8 cellular contexts compared by ENCODE assay signal in the genomic region with DNA sequence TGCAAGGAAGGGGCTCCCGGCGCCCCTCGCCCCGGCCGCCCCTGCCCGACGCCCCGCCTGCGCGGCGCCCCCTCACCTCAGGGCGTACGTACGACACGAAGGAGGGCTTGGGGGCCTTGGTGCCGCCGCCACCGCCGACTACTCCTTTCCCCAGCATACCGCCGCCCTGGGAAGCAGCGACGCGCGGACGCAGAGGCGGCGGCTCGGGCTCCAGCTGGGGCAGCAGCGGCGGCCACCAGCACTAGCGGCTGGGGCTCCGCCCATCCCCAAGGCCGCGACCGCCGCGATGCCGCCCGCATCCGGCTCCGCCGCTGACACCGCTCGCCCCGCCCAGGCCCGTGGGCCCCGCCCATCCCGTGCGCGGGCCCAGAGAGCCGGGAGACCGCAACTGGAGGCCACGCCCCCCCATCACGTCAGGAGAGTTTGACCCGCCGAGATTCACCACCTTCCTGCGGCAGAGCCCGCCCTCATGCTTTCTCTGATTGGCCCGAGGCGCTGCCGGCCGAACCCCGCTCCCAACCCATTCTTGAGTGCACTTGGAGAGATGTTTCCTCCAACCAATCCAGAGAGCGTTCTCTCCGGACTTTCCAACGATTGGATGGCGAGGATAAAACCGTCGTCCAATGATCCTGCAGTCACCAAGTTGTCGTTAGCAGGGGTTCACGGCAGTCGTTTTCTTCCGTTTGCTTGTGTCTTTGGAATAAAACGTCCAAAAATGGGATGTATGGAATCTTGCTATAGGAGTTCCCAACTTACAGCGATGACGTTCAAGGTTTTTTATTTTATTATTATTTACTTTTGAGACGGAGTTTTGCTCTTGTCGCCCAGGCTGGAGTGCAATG. TPM values are rescaled to one million over a fixed set of nuclear protein-coding genes. Genes with fewer than 3 reads are reported as not detected.
DNase-seq lines count a peak whose midpoint lies in the region; ATAC-seq and TF ChIP-seq lines count a peak whose summit lies in the region.

A gene with protein sequence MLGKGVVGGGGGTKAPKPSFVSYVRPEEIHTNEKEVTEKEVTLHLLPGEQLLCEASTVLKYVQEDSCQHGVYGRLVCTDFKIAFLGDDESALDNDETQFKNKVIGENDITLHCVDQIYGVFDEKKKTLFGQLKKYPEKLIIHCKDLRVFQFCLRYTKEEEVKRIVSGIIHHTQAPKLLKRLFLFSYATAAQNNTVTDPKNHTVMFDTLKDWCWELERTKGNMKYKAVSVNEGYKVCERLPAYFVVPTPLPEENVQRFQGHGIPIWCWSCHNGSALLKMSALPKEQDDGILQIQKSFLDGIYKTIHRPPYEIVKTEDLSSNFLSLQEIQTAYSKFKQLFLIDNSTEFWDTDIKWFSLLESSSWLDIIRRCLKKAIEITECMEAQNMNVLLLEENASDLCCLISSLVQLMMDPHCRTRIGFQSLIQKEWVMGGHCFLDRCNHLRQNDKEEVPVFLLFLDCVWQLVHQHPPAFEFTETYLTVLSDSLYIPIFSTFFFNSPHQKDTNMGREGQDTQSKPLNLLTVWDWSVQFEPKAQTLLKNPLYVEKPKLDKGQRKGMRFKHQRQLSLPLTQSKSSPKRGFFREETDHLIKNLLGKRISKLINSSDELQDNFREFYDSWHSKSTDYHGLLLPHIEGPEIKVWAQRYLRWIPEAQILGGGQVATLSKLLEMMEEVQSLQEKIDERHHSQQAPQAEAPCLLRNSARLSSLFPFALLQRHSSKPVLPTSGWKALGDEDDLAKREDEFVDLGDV (minus strand): TSS at position 258 of the 842 bp plus-strand sequence. CDS start 101 bp downstream, at position 157.

- CTCF ChIA-PET in SK-N-SH (lab: Yijun Ruan, JAX) = interaction anchor here (0.6 kb wide), 1 partner anchor 29 kb away, joined by 3 read pairs; no protein-coding TSS in a partner anchor

- no peaks in the 10 kb centered on the region for H3K36me3 ChIP-seq in SK-N-SH (replicated peaks in 1 of 2; ENCODE audit: control insufficient read depth in 1 of 2, insufficient read depth in 2 of 2, low read length in 1 of 2)
- no peaks in the 10 kb centered on the region for H3K36me3 ChIP-seq in gastroesophageal sphincter
- H3K36me3 ChIP-seq in neutrophil = no peaks in the 10 kb centered on the region

- H3F3A ChIP-seq in SK-N-SH (replicated peaks; ENCODE audit: insufficient read depth) = peaks cover 9% of the 10 kb centered on the region

- no peak for TF ChIP-seq RAD21 in SK-N-SH (IDR thresholded peaks at IDR 0.05; ENCODE audit: low read length)

- H3K4me1 ChIP-seq in SK-N-SH (ENCODE audit: control insufficient read depth in 1 of 2, insufficient read depth in 2 of 2, low read depth in 1 of 2, low read length in 1 of 2) = peaks cover 9% of the 10 kb centered on the region in 2 experiments; a peak in 3 of 4 replicates
- H3K4me1 ChIP-seq in gastroesophageal sphincter = peaks cover 0 to 47% (median 17%) of the 10 kb centered on the region in 3 donors
- H3K4me1 ChIP-seq in neutrophil (ENCODE audit: control insufficient read depth in 1 of 2, insufficient read depth in 1 of 2, low read depth in 1 of 2, low read length in 1 of 2) = peaks cover 10 to 14% of the 10 kb centered on the region in 2 experiments

- peak within 1 kb of the TSS; percentile 76 for H3K9ac ChIP-seq in SK-N-SH

- H3K9me2 ChIP-seq in SK-N-SH = no peaks in the 10 kb centered on the region

- peaks cover 42% of the 10 kb centered on the region for H3K79me2 ChIP-seq in SK-N-SH (ENCODE audit: insufficient read depth)

- H3K4me3 ChIP-seq in SK-N-SH (ENCODE audit: low read depth in 2 of 2, low read length in 1 of 2) = peak within 1 kb of the TSS; percentile 72 to 92
- H3K4me3 ChIP-seq in gastroesophageal sphincter = peak within 1 kb of the TSS; percentile 68 to 70
- peak within 1 kb of the TSS; percentile 59 to 72 for H3K4me3 ChIP-seq in neutrophil (ENCODE audit: low read depth in 1 of 2, low read length in 1 of 2)

- TF ChIP-seq EP300 in SK-N-SH (IDR thresholded peaks at IDR 0.05; ENCODE audit: borderline replicate concordance in 1 of 2, low read depth in 1 of 2, low read length in 1 of 2) = no peak
- TF ChIP-seq EP300 in gastroesophageal sphincter (IDR thresholded peaks at IDR 0.05) = no peak

- H3K9me3 ChIP-seq in SK-N-SH (no peaks in the 10 kb centered on the region), gastroesophageal sphincter (no peaks in the 10 kb centered on the region), neutrophil (no peaks in the 10 kb centered on the region)

- H4K20me1 ChIP-seq in SK-N-SH (ENCODE audit: insufficient read depth) = no peaks in the 10 kb centered on the region; the same call in 1 of the 2 replicates

- no peak for TF ChIP-seq CTCF in SK-N-SH (IDR thresholded peaks at IDR 0.05)
- peak in 3 of 4 experiments; percentile 20 to 27 (median 22) for TF ChIP-seq CTCF in gastroesophageal sphincter (IDR thresholded peaks at IDR 0.05)
- peak; percentile 54 for TF ChIP-seq CTCF in neutrophil (IDR thresholded peaks at IDR 0.05)

- ATAC-seq in HG02571 (IDR thresholded peaks at IDR 0.05; ENCODE audit: unreplicated experiment) (peak; percentile 91), gastroesophageal sphincter (peak; percentile 97)

- peak within 1 kb of the TSS; percentile 88 for H3K4me2 ChIP-seq in SK-N-SH

- DNase-seq in GM04504 (ENCODE audit: low read depth) (peak; percentile 99), NCI-H1048 (lab: John Stamatoyannopoulos, UW) (peak; percentile 94), SK-N-SH (peak; percentile 99), substantia nigra (lab: John Stamatoyannopoulos, UW) (peak; percentile 64 to 100 (median 99))
- DNase-seq in activated naive CD4-positive, alpha-beta T cell treated with anti-CD3 and anti-CD28 coated beads, Interleukin-2, amount 50 U/mL, for 16 hours = peak; percentile 100

- peak within 1 kb of the TSS; percentile 93 for H2AFZ ChIP-seq in SK-N-SH (ENCODE audit: low read depth)

- H3K27ac ChIP-seq in SK-N-SH (ENCODE audit: low read depth in 2 of 2, low read length in 1 of 2) = peak within 1 kb of the TSS; percentile 70 to 82
- peak within 1 kb of the TSS; percentile 88 to 99 (median 98) for H3K27ac ChIP-seq in gastroesophageal sphincter
- peak within 1 kb of the TSS; percentile 85 for H3K27ac ChIP-seq in neutrophil
- peak within 1 kb of the TSS; percentile 76 for H3K27ac ChIP-seq in substantia nigra (ENCODE audit: low read depth, low read length, poor library complexity, severe bottlenecking)

- 2% methylated on average over 24 of the region's 79 CpGs for WGBS in SK-N-SH (ENCODE audit: low lambda C conversion rate)
- WGBS in gastroesophageal sphincter (ENCODE audit: low coverage in 1 of 2), 2 donors = 1% methylated on average over 17 of the region's 79 CpGs; no CpG with 5 or more reads in 1 of the 2 donors

- H3K27me3 ChIP-seq in SK-N-SH (ENCODE audit: insufficient read depth) = no peaks in the 10 kb centered on the region
- H3K27me3 ChIP-seq in gastroesophageal sphincter = no peaks in the 10 kb centered on the region
- H3K27me3 ChIP-seq in neutrophil = peaks cover 42% of the 10 kb centered on the region

- POLR2A ChIA-PET in SK-N-SH (lab: Yijun Ruan, JAX) = no interaction called here

- TF ChIP-seq POLR2A in gastroesophageal sphincter (IDR thresholded peaks at IDR 0.05) = peak; percentile 93 to 95

TF ChIP-seq in SK-N-SH, 30 proteins besides CTCF, POLR2A, EP300 and RAD21 (continues in another document):
- TF ChIP-seq, protein P1, sequence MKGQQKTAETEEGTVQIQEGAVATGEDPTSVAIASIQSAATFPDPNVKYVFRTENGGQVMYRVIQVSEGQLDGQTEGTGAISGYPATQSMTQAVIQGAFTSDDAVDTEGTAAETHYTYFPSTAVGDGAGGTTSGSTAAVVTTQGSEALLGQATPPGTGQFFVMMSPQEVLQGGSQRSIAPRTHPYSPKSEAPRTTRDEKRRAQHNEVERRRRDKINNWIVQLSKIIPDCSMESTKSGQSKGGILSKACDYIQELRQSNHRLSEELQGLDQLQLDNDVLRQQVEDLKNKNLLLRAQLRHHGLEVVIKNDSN (IDR thresholded peaks at IDR 0.05; ENCODE audit: borderline replicate concordance, low read depth) = no peak
- TF ChIP-seq RCOR1 (IDR thresholded peaks at IDR 0.05; ENCODE audit: low read length) = no peak
- no peak for TF ChIP-seq NFIC (IDR thresholded peaks at IDR 0.05; ENCODE audit: borderline replicate concordance)
- no peak for TF ChIP-seq FOXJ3 (CRISPR knock-in tag; IDR thresholded peaks at IDR 0.05)
- TF ChIP-seq RXRA (IDR thresholded peaks at IDR 0.05; ENCODE audit: borderline replicate concordance, low read depth) = no peak
- TF ChIP-seq GABPA (IDR thresholded peaks at IDR 0.05; ENCODE audit: low read depth) = peak; percentile 40; the same call in 1 of the 2 replicates
- TF ChIP-seq, protein P2, sequence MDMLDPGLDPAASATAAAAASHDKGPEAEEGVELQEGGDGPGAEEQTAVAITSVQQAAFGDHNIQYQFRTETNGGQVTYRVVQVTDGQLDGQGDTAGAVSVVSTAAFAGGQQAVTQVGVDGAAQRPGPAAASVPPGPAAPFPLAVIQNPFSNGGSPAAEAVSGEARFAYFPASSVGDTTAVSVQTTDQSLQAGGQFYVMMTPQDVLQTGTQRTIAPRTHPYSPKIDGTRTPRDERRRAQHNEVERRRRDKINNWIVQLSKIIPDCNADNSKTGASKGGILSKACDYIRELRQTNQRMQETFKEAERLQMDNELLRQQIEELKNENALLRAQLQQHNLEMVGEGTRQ (IDR thresholded peaks at IDR 0.05; ENCODE audit: borderline replicate concordance, low read depth, low read length) = no peak
- TF ChIP-seq, protein P3, sequence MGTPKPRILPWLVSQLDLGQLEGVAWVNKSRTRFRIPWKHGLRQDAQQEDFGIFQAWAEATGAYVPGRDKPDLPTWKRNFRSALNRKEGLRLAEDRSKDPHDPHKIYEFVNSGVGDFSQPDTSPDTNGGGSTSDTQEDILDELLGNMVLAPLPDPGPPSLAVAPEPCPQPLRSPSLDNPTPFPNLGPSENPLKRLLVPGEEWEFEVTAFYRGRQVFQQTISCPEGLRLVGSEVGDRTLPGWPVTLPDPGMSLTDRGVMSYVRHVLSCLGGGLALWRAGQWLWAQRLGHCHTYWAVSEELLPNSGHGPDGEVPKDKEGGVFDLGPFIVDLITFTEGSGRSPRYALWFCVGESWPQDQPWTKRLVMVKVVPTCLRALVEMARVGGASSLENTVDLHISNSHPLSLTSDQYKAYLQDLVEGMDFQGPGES (IDR thresholded peaks at IDR 0.05; ENCODE audit: low read depth, low read length) = peak; percentile 93
- TF ChIP-seq GATA2 (CRISPR knock-in tag; IDR thresholded peaks at IDR 0.05) = no peak

RNA-seq across cellular contexts. Expression of the gene that starts here (rescaled TPM):
- 10.9 and 13.2 TPM in 2 replicates for polyA plus RNA-seq in SK-N-SH (2012; rRNA removed)
- 12.3 and 12.6 TPM in 2 replicates for polyA plus RNA-seq in SK-N-SH (2012; cell fraction: cytosol; rRNA removed)
- polyA plus RNA-seq in SK-N-SH (2012; cell fraction: nucleus; rRNA removed) = 7.8 and 11.3 TPM in 2 replicates
- 10 to 100 TPM; 44.2 to 98.9 (median 68.5) TPM for total RNA-seq in gastroesophageal sphincter

Comparison
In these comparisons a context has a peak if more than half of its experiments do, and no peak if none do; other contexts are left out.
1. Peak in every context shown above with its lines: DNase-seq, ATAC-seq, H3K4me3 ChIP-seq and H3K27ac ChIP-seq.